In genomic region chrX:109347618-109348017, GRCh38 we compare ENCODE assay signal across 14 cellular contexts.
DNase-seq lines count a peak whose midpoint lies in the region; ATAC-seq, FAIRE-seq and TF ChIP-seq lines count a peak whose summit lies in the region.
"Had no signal": no experiment of that assay in that cellular context is flagged by ENCODE, and none has a peak within 500 bp of the region (broad histone marks: within the 10 kb centered on the region; RNA-seq: fewer than 3 reads in every experiment).

No MANE protein-coding gene starts in this region.

- H3K27me3 Mint-ChIP-seq in T-helper 17 cell = peaks cover 4% of the 10 kb centered on the region

- H3K36me3 Mint-ChIP-seq in T-helper 17 cell (ENCODE audit: low read depth) = no peaks in the 10 kb centered on the region

- H3K4me3 ChIP-seq in skeletal muscle cell (ENCODE audit: low read depth, low read length) = no peak overlapping the region
- H3K4me3 ChIP-seq: K562, thoracic aorta had no signal

- ATAC-seq in T-helper 17 cell = no peak
- ATAC-seq: K562 had no signal

- no peak overlapping the region for H3K4me3 Mint-ChIP-seq in T-helper 17 cell
- H3K4me3 Mint-ChIP-seq: T-helper 1 cell treated with Interleukin-12 subunit alpha and Interleukin-12 subunit beta and Interleukin-4 antibody, amounts not matched to agents 30 μg/mL and 1 μg/mL, for 36 hours had no signal

- H3K9me3 ChIP-seq in T-helper 17 cell (ENCODE audit: control insufficient read depth, low read length, poor library complexity, severe bottlenecking) = no peaks in the 10 kb centered on the region
- H3K9me3 ChIP-seq: thoracic aorta had no signal

- no peak overlapping the region for H3K27ac Mint-ChIP-seq in T-helper 17 cell
- H3K27ac Mint-ChIP-seq: T-helper 1 cell treated with Interleukin-12 subunit alpha and Interleukin-12 subunit beta and Interleukin-4 antibody, amounts not matched to agents 30 μg/mL and 1 μg/mL, for 36 hours had no signal

- peak; percentile 24 for DNase-seq in SIG-M5 treated with dmso at 0.1 percent for 504 hours (lab: John Stamatoyannopoulos, UW; ENCODE audit: unreplicated experiment)
- DNase-seq in SIG-M5 (lab: John Stamatoyannopoulos, UW) = no peak
- DNase-seq in RKO (ENCODE audit: low spot score) = peak; percentile 11
- DNase-seq in fibroblast of the conjunctiva (ENCODE audit: low read depth) = peak; percentile 66
- peak; percentile 31 for DNase-seq in skeletal muscle cell (ENCODE audit: low read depth)
- no peak for DNase-seq in H54 (ENCODE audit: insufficient read length, low spot score)
- DNase-seq in T-helper 17 cell = no peak
- no peak for DNase-seq in NCI-H1092 treated with DMSO at 0.1 percent for 48 hours (lab: John Stamatoyannopoulos, UW)
- DNase-seq: caudate nucleus, head of caudate nucleus had no signal

- TF ChIP-seq POLR2A in H54 (IDR thresholded peaks at IDR 0.05; ENCODE audit: low read depth, low read length) = no peak

- no peaks in the 10 kb centered on the region for H3K4me1 Mint-ChIP-seq in T-helper 17 cell

- FAIRE-seq in H54 (lab: Jason Lieb, UNC) = no peak
- FAIRE-seq: A204.1, K562 had no signal

Comparison
In these comparisons a context has a peak if more than half of its experiments do, and no peak if none do; other contexts are left out.
1. DNase-seq: peak in SIG-M5 treated with dmso at 0.1 percent for 504 hours (single experiment), RKO (single experiment), fibroblast of the conjunctiva (single experiment) and skeletal muscle cell (single experiment); none in SIG-M5 (single experiment), H54 (single experiment), T-helper 17 cell (0 of 3) and NCI-H1092 treated with DMSO at 0.1 percent for 48 hours (single experiment).